Comparison of ENCODE assay signal across 8 cellular contexts in genomic region chr6:20403080-20403765, GRCh38. TPM values are rescaled to one million over a fixed set of nuclear protein-coding genes. Genes with fewer than 3 reads are reported as not detected.
A peak's percentile ranks its signal among the peaks of the same experiment; 100 is the strongest.
DNase-seq lines count a peak whose midpoint lies in the region; ATAC-seq lines count a peak whose summit lies in the region.

No MANE protein-coding gene starts in this region.

- no peaks in the 10 kb centered on the region for H3K27me3 ChIP-seq in layer of hippocampus (ENCODE audit: control insufficient read depth, insufficient read depth, low read length)

- H3K27ac ChIP-seq in layer of hippocampus (ENCODE audit: low read depth, low read length): peak overlapping the region; percentile 75

- ATAC-seq in GM18868 (IDR thresholded peaks at IDR 0.05; ENCODE audit: unreplicated experiment) (peak; percentile 51), HG03108 (IDR thresholded peaks at IDR 0.05; ENCODE audit: unreplicated experiment) (peak; percentile 46)

- DNase-seq in AG08396 (ENCODE audit: low spot score) (peak; percentile 87), NCI-H345 treated with DMSO at 0.1 percent for 48 hours (lab: John Stamatoyannopoulos, UW; ENCODE audit: unreplicated experiment) (peak; percentile 49), cerebellum (ENCODE audit: low spot score) (peak; percentile 25)
- peak; percentile 66 for DNase-seq in activated CD4-positive, alpha-beta T cell treated with anti-CD3 and anti-CD28 coated beads for 1 hour
- peak; percentile 66 to 90 (median 84) for DNase-seq in stimulated activated CD4-positive, alpha-beta T cell treated with anti-CD3 and anti-CD28 coated beads, Interleukin-1b, Interleukin-23, amount 100 ng/mL, for 24 hours (ENCODE audit: low read depth in 4 of 4, low spot score in 1 of 4)

RNA-seq across cellular contexts. Expression of gene E2F3, which starts 1.5 kb away (rescaled TPM):
- 13.3 TPM for total RNA-seq in cerebellum

Comparison
In these comparisons a context has a peak if more than half of its experiments do, and no peak if none do; other contexts are left out.
1. Peak in every context shown above with its lines: DNase-seq, ATAC-seq and H3K27ac ChIP-seq.
2. DNase-seq: peak in every context shown above with its lines; median percentile 87 in AG08396; 84 in stimulated activated CD4-positive, alpha-beta T cell treated with anti-CD3 and anti-CD28 coated beads, Interleukin-1b, Interleukin-23, amount 100 ng/mL, for 24 hours; 66 in activated CD4-positive, alpha-beta T cell treated with anti-CD3 and anti-CD28 coated beads for 1 hour; 49 in NCI-H345 treated with DMSO at 0.1 percent for 48 hours; 25 in cerebellum.